In the genomic region with DNA sequence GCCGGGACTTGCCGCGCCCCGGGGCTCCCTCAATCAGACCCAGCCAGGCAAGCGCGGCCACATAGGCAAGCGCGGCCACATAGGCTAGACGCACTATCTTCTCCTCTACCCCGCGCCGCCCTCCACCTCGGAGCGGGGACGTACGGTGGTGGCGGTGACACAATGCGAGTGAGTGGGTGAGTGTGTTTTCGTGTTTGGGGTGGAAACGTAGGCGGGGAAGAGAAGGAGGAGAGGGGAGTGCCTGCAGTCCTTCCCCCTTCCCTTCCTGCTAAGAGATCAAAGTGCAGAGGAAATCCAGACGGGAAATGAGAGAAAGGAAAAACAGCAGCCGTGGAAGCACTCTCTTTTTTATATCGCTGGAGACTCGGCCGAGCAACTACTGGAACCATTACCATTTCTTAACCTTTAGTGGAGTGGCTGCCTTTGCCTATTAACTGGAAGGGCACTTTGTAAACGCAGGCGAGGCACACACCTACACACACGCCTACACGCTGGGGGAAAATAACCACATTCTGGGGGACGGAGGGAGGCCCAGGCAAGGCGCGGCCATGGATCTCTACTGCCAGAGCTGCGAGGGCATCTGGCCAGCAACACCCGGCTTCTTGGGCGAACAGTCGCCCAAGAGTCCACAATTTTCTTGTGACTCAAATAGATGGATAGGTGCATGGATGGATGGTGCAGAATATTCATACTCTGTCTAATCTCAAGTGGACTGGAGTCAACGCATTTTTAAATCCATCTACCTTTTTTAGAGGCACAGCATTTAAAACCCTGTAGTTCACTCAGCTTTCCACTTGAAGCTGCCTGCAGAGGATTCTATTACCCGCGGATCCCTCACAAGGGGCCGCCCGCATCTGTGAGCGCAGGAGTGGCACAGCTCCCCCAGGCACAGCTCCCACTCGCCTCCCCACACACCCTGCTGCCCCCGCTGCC, we compare ENCODE assay signal across 9 cellular contexts. TPM values are rescaled to one million over a fixed set of nuclear protein-coding genes. Genes with fewer than 3 reads are reported as not detected.
DNase-seq lines count a peak whose midpoint lies in the region; ATAC-seq, FAIRE-seq and TF ChIP-seq lines count a peak whose summit lies in the region.
"Had no signal": no experiment of that assay in that cellular context is flagged by ENCODE, and none has a peak within 500 bp of the region (broad histone marks: within the 10 kb centered on the region; RNA-seq: fewer than 3 reads in every experiment).

No MANE protein-coding gene starts in this region.

- H3K4me1 ChIP-seq in mammary epithelial cell (ENCODE audit: insufficient read depth, low read length) (peaks cover 30% of the 10 kb centered on the region), small intestine (ENCODE audit: control insufficient read depth in 2 of 2, insufficient read depth in 1 of 2, low read depth in 1 of 2, low read length in 1 of 2) (no peaks in the 10 kb centered on the region)

- dilution Hi-C loops in mammary epithelial cell (cut with HindIII; ENCODE audit: low sequenced_read_pairs) = no loop called here

- peak overlapping the region; percentile 89 for H3K4me2 ChIP-seq in mammary epithelial cell (ENCODE audit: insufficient read depth, low read depth, low read length)

- TF ChIP-seq CTCF in mammary epithelial cell (conservative IDR thresholded peaks at IDR 0.05 in 1 of 2, IDR thresholded peaks at IDR 0.05 in 1 of 2; ENCODE audit: extremely low read depth in 1 of 2, insufficient read depth in 1 of 2, low read depth in 1 of 2, low read length in 2 of 2) = no peak

- intact Hi-C loops in mammary epithelial cell (cut with micrococcal nuclease) = loop anchor here (5.0 kb wide), 2 partner anchors 55 to 105 kb away; no protein-coding TSS in a partner anchor

- peak overlapping the region; percentile 91 for H2AFZ ChIP-seq in mammary epithelial cell (ENCODE audit: low read depth, low read length)

- CTCF ChIA-PET in mammary epithelial cell (lab: Charles Lee; ENCODE audit: low non-redundant PET) = no interaction called here

- H3K9me3 ChIP-seq in mammary epithelial cell (replicated peaks; ENCODE audit: insufficient read depth, low read length) (no peaks in the 10 kb centered on the region), small intestine (ENCODE audit: control insufficient read depth, low read depth) (no peaks in the 10 kb centered on the region)

- DNase-seq in ELR (ENCODE audit: low read depth) (peak; percentile 39), NCI-H446 (lab: John Stamatoyannopoulos, UW) (peak; percentile 76 to 88), mammary epithelial cell (peak; percentile 66), iPS-NIHi7 (ENCODE audit: extremely low spot score) (peak; percentile 40), small intestine (no peak), GF-D8 (lab: John Stamatoyannopoulos, UW) (no peak)

- H3K27me3 ChIP-seq in mammary epithelial cell (ENCODE audit: insufficient read depth, low read length) = peaks cover 24% of the 10 kb centered on the region
- H3K27me3 ChIP-seq in small intestine (ENCODE audit: control insufficient read depth in 2 of 2, insufficient read depth in 2 of 2, low read length in 2 of 2) = peaks cover 5 to 24% of the 10 kb centered on the region in 2 donors

- in situ Hi-C loops in mammary epithelial cell (cut with MboI; ENCODE audit: low sequenced_read_pairs in 2 of 2) = no loop called here

- WGBS in mammary epithelial cell (ENCODE audit: low coverage, missing lambda C conversion rate) = 7% methylated on average over 39 of the region's 45 CpGs
- 1 to 6% (median 4%) methylated on average over 45 of the region's 45 CpGs for WGBS in small intestine, 3 donors

- no peak overlapping the region for H3K9ac ChIP-seq in mammary epithelial cell (ENCODE audit: insufficient read depth, low read length)

- H3K27ac ChIP-seq in mammary epithelial cell (ENCODE audit: insufficient read depth, low read depth, low read length) (no peak overlapping the region), small intestine (ENCODE audit: low read depth in 1 of 2, low read length in 1 of 2) (peak overlapping the region in 1 of 2 donors; percentile 89)
- H3K27ac ChIP-seq: epithelial cell of prostate had no signal

- H3K79me2 ChIP-seq in mammary epithelial cell (ENCODE audit: insufficient read depth, low read length) = no peaks in the 10 kb centered on the region

- ATAC-seq in HG03342 (IDR thresholded peaks at IDR 0.05; ENCODE audit: unreplicated experiment) = no peak
- no peak for ATAC-seq in GM19455 (IDR thresholded peaks at IDR 0.05; ENCODE audit: unreplicated experiment)

- H4K20me1 ChIP-seq in mammary epithelial cell (ENCODE audit: insufficient read depth, low read length) = no peaks in the 10 kb centered on the region

- no peaks in the 10 kb centered on the region for H3K36me3 ChIP-seq in mammary epithelial cell (ENCODE audit: insufficient read depth, low read length)
- H3K36me3 ChIP-seq in small intestine (ENCODE audit: control insufficient read depth in 2 of 2, insufficient read depth in 2 of 2, low read length in 2 of 2) = no peaks in the 10 kb centered on the region

- H3K4me3 ChIP-seq in mammary epithelial cell (replicated peaks in 1 of 3; ENCODE audit: insufficient read depth in 1 of 3, low read depth in 2 of 3, low read length in 3 of 3) = peak overlapping the region; percentile 32 to 51 (median 51)
- peak overlapping the region; percentile 3 to 60 for H3K4me3 ChIP-seq in small intestine (ENCODE audit: low read depth in 1 of 2, low read length in 2 of 2)

- FAIRE-seq in small intestine (lab: Jason Lieb, UNC) = no peak

- BruUV-seq in mammary epithelial cell (replicated peaks; lab: Mats Ljungman, UMichigan) = no TSS peak

RNA-seq across cellular contexts. Expression of gene EDIL3, which starts 2.1 kb away (rescaled TPM):
- 100 to 1,000 TPM in 1 of 2 donors, under 1 TPM in 1; 0.33 to 137 TPM for total RNA-seq in mammary epithelial cell
- polyA plus RNA-seq in mammary epithelial cell (0.14 TPM), small intestine (1 to 10 TPM in 2 of 3 donors, not detected in 1; 1.6 to 5.1 TPM)
- not detected for polyA minus RNA-seq in mammary epithelial cell

Comparison
In these comparisons a context has a peak if more than half of its experiments do, and no peak if none do; other contexts are left out.
1. DNase-seq: peak in ELR (single experiment), NCI-H446 (2 of 2), mammary epithelial cell (single experiment) and iPS-NIHi7 (single experiment); none in small intestine (single experiment) and GF-D8 (single experiment).